In genomic region chr6:6724319-6725119, GRCh38 we compare ENCODE assay signal across 1 cellular context.
A peak's percentile ranks its signal among the peaks of the same experiment; 100 is the strongest.
TF ChIP-seq lines count a peak whose summit lies in the region.

No MANE protein-coding gene starts in this region.

TF ChIP-seq in K562, 482 proteins besides CTCF, POLR2A, EP300 and RAD21 (continued from another document and continues in another):
- TF ChIP-seq CEBPZ (IDR thresholded peaks at IDR 0.05; ENCODE audit: borderline replicate concordance, low read depth, low read length) (no peak), PCBP2 (IDR thresholded peaks at IDR 0.05; ENCODE audit: low read depth, low read length, poor library complexity, severe bottlenecking) (no peak), STAG1 (CRISPR knock-in tag; IDR thresholded peaks at IDR 0.05; ENCODE audit: borderline replicate concordance) (peak; percentile 87; the same call in 1 of the 2 replicates), TFAP4 (CRISPR knock-in tag; IDR thresholded peaks at IDR 0.05; ENCODE audit: borderline replicate concordance) (peak; percentile 53; the same call in 1 of the 2 replicates), TAL1 (IDR thresholded peaks at IDR 0.05) (no peak), ZNF318 (IDR thresholded peaks at IDR 0.05; ENCODE audit: borderline replicate concordance in 1 of 2, low read depth in 1 of 2) (no peak), SIN3B (IDR thresholded peaks at IDR 0.05; ENCODE audit: low read depth) (no peak), ZNF586 (CRISPR knock-in tag; conservative IDR thresholded peaks at IDR 0.05) (no peak), MYC (IDR thresholded peaks at IDR 0.05; ENCODE audit: low read depth, low read length) (0 out of 2 replicates have a peak, but pooled peaks have one; percentile 12), MYC (CRISPR knock-in tag; IDR thresholded peaks at IDR 0.05; ENCODE audit: borderline replicate concordance, low read depth) (no peak; the same call in 1 of the 2 replicates), GABPA (tag; conservative IDR thresholded peaks at IDR 0.05; ENCODE audit: low read depth) (no peak), DACH1 (IDR thresholded peaks at IDR 0.05; ENCODE audit: partially characterized antibody) (peak; percentile 7), RFX1 (IDR thresholded peaks at IDR 0.05) (no peak), HSF4 (CRISPR knock-in tag; IDR thresholded peaks at IDR 0.05; ENCODE audit: borderline replicate concordance) (no peak), ATF2 (CRISPR knock-in tag; IDR thresholded peaks at IDR 0.05) (no peak), ZKSCAN1 (IDR thresholded peaks at IDR 0.05; ENCODE audit: low read depth, low read length) (no peak), HMGN3 (IDR thresholded peaks at IDR 0.05; ENCODE audit: borderline replicate concordance, extremely low read depth, insufficient read length, low read depth, low read length) (no peak), TEAD2 (tag; IDR thresholded peaks at IDR 0.05) (no peak), HBP1 (CRISPR knock-in tag; IDR thresholded peaks at IDR 0.05) (no peak), CREB5 (CRISPR knock-in tag; IDR thresholded peaks at IDR 0.05) (no peak), ETS2 (tag; IDR thresholded peaks at IDR 0.05; ENCODE audit: borderline replicate concordance, poor library complexity, severe bottlenecking) (no peak), ID3 (CRISPR knock-in tag; IDR thresholded peaks at IDR 0.05) (no peak), ID3 (tag; IDR thresholded peaks at IDR 0.05) (0 out of 2 replicates have a peak, but pooled peaks have one; percentile 14), ZC3H4 (CRISPR knock-in tag; IDR thresholded peaks at IDR 0.05; ENCODE audit: borderline replicate concordance) (no peak), ZNF830 (CRISPR knock-in tag; IDR thresholded peaks at IDR 0.05) (no peak), SREBF2 (CRISPR knock-in tag; IDR thresholded peaks at IDR 0.05) (no peak), BHLHE40 (IDR thresholded peaks at IDR 0.05; ENCODE audit: low read length) (peak; percentile 80), TEAD4 (IDR thresholded peaks at IDR 0.05; ENCODE audit: low read length) (0 out of 2 replicates have a peak, but pooled peaks have one; percentile 24), TEAD4 (CRISPR knock-in tag; IDR thresholded peaks at IDR 0.05; ENCODE audit: borderline replicate concordance) (no peak), KAT7 (CRISPR knock-in tag; IDR thresholded peaks at IDR 0.05; ENCODE audit: borderline replicate concordance) (0 out of 2 replicates have a peak, but pooled peaks have one; percentile 76), EP400 (IDR thresholded peaks at IDR 0.05) (peak; percentile 37; the same call in 1 of the 2 replicates), SMAD4 (CRISPR knock-in tag; conservative IDR thresholded peaks at IDR 0.05) (0 out of 2 replicates have a peak, but pooled peaks have one; percentile 51), ILF3 (IDR thresholded peaks at IDR 0.05; ENCODE audit: borderline replicate concordance) (no peak), HDAC2 (IDR thresholded peaks at IDR 0.05) (no peak), E2F8 (IDR thresholded peaks at IDR 0.05; ENCODE audit: low read depth, partially characterized antibody) (no peak), ZNF695 (CRISPR knock-in tag; IDR thresholded peaks at IDR 0.05) (no peak), MXI1 (IDR thresholded peaks at IDR 0.05; ENCODE audit: low read depth, low read length) (no peak)
